Comparison of ENCODE assay signal across 1 cellular context in genomic region chr17:28634211-28634865, GRCh38.
TF ChIP-seq lines count a peak whose summit lies in the region.

No MANE protein-coding gene starts in this region.

TF ChIP-seq in K562, 482 proteins besides CTCF, POLR2A, EP300 and RAD21:
- TF ChIP-seq MAZ (CRISPR knock-in tag; conservative IDR thresholded peaks at IDR 0.05 in 1 of 2, IDR thresholded peaks at IDR 0.05 in 1 of 2) (no peak), RFX1 (IDR thresholded peaks at IDR 0.05) (peak; percentile 21; the same call in 1 of the 2 replicates)
TF ChIP-seq in K562: peak in this region for 1.
